ENCODE assay signal across 17 cellular contexts in genomic region chr10:132269286-132270230, GRCh38.
"Had no signal": no experiment of that assay in that cellular context is flagged by ENCODE, and none has a peak within 500 bp of the region (broad histone marks: within the 10 kb centered on the region; RNA-seq: fewer than 3 reads in every experiment).

No MANE protein-coding gene starts in this region.

- DNase-seq: activated B cell treated with CpG ODN at 0.5 μM for 24 hours; activated CD4-positive, alpha-beta T cell treated with anti-CD3 and anti-CD28 coated beads for 48 hours; activated CD8-positive, alpha-beta memory T cell treated with anti-CD3 and anti-CD28 coated beads for 24 hours; activated naive CD4-positive, alpha-beta T cell treated with Interleukin-2 at 50 U/mL for 16 hours; activated T-cell treated with anti-CD3 and anti-CD28 coated beads for 4 hours; dermis blood vessel endothelial cell; foreskin melanocyte; head of caudate nucleus; immature natural killer cell; mammary epithelial cell; naive B cell; stimulated activated CD4-positive, alpha-beta T cell treated with anti-CD3 and anti-CD28 coated beads, Interleukin-12 subunit alpha, Interleukin-12 subunit beta, amount 100 ng/mL, for 4 hours; stimulated activated CD4-positive, alpha-beta T cell treated with anti-CD3 and anti-CD28 coated beads, Interleukin-2, amount 100 ng/mL, for 24 hours; SW 1271 had no signal

- H3K27ac ChIP-seq: breast epithelium, epithelial cell of prostate, neutrophil had no signal

- H3K9me3 ChIP-seq: breast epithelium, neutrophil had no signal

- H3K4me3 ChIP-seq: breast epithelium had no signal

- H3K36me3 ChIP-seq: breast epithelium, neutrophil had no signal

- H3K27me3 ChIP-seq: breast epithelium, neutrophil had no signal
